21 cellular contexts compared by ENCODE assay signal in the genomic region with DNA sequence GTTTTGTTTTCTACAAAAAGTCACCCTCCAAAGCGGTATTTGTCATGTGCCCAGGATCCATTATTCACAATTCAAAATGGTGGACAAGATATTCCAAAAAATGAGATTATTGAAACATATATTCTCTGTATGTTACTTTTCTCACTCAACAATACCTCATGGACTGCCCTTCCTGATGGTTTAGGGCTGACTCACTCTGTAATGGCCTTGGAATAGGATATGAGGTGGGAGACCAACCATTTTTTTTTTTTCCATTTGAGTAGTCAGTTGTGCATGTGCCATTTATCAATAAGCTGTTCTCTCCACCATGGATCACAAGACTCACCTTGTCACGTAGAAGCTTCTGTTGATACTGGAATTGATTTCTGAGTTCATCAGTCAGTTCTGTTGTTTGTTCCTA.
DNase-seq lines count a peak whose midpoint lies in the region; ATAC-seq, FAIRE-seq and TF ChIP-seq lines count a peak whose summit lies in the region.
"Had no signal": no experiment of that assay in that cellular context is flagged by ENCODE, and none has a peak within 500 bp of the region (broad histone marks: within the 10 kb centered on the region; RNA-seq: fewer than 3 reads in every experiment).

No MANE protein-coding gene starts in this region.

- H3K79me2 ChIP-seq in astrocyte (ENCODE audit: insufficient read depth, low read length) (no peaks in the 10 kb centered on the region), keratinocyte (ENCODE audit: control insufficient read depth, insufficient read depth, low read length) (no peaks in the 10 kb centered on the region), hepatocyte (no peaks in the 10 kb centered on the region)

- H3K27me3 ChIP-seq in astrocyte (ENCODE audit: insufficient read depth, low read length) = no peaks in the 10 kb centered on the region
- H3K27me3 ChIP-seq in keratinocyte (ENCODE audit: control insufficient read depth, extremely low read depth, insufficient read depth, low read length) = no peaks in the 10 kb centered on the region
- H3K27me3 ChIP-seq in hepatocyte = no peaks in the 10 kb centered on the region
- H3K27me3 ChIP-seq: Peyer's patch had no signal

- no peak overlapping the region for H3K27ac Mint-ChIP-seq in astrocyte (ENCODE audit: unreplicated experiment)

- H3K9me2 ChIP-seq in hepatocyte (replicated peaks; ENCODE audit: insufficient read depth) = no peaks in the 10 kb centered on the region

- H3K9ac ChIP-seq in astrocyte (ENCODE audit: low read length) (no peak overlapping the region), keratinocyte (ENCODE audit: control insufficient read depth, extremely low read depth, insufficient read depth, low read length) (no peak overlapping the region)

- H3K4me1 Mint-ChIP-seq in astrocyte (ENCODE audit: low read depth, unreplicated experiment) = peaks cover 5% of the 10 kb centered on the region

- H3K9me1 ChIP-seq in keratinocyte (ENCODE audit: control insufficient read depth, extremely low read depth, insufficient read depth, low read length) = no peaks in the 10 kb centered on the region

- H3K27me3 Mint-ChIP-seq in astrocyte (ENCODE audit: low read depth, unreplicated experiment) = no peaks in the 10 kb centered on the region

- H3K4me3 ChIP-seq in astrocyte (ENCODE audit: insufficient read depth, low read depth, low read length) (no peak overlapping the region), keratinocyte (ENCODE audit: control insufficient read depth in 2 of 3, extremely low read depth in 1 of 3, insufficient read depth in 2 of 3, low read depth in 1 of 3, low read length in 3 of 3) (no peak overlapping the region), hepatocyte (no peak overlapping the region)
- H3K4me3 ChIP-seq: Peyer's patch had no signal

- H3K4me2 ChIP-seq in astrocyte (ENCODE audit: low read length) = no peak overlapping the region
- H3K4me2 ChIP-seq in keratinocyte (ENCODE audit: control insufficient read depth, extremely low read depth, insufficient read depth, low read depth, low read length) = no peak overlapping the region
- no peak overlapping the region for H3K4me2 ChIP-seq in hepatocyte

- no peak overlapping the region for H3K27ac ChIP-seq in astrocyte (ENCODE audit: low read depth, low read length)
- no peak overlapping the region for H3K27ac ChIP-seq in keratinocyte (ENCODE audit: control insufficient read depth, insufficient read depth, low read length)
- no peak overlapping the region for H3K27ac ChIP-seq in hepatocyte
- H3K27ac ChIP-seq: Peyer's patch had no signal

- H3K36me3 ChIP-seq in astrocyte (ENCODE audit: insufficient read depth, low read length) (no peaks in the 10 kb centered on the region), keratinocyte (ENCODE audit: control insufficient read depth in 2 of 2, extremely low read depth in 1 of 2, insufficient read depth in 2 of 2, low read length in 2 of 2) (no peaks in the 10 kb centered on the region), hepatocyte (replicated peaks; ENCODE audit: insufficient read depth, low read depth) (no peaks in the 10 kb centered on the region)
- H3K36me3 ChIP-seq: Peyer's patch had no signal

- H3K9me3 ChIP-seq in astrocyte (ENCODE audit: insufficient read depth, low read depth, low read length) = no peaks in the 10 kb centered on the region
- no peaks in the 10 kb centered on the region for H3K9me3 ChIP-seq in keratinocyte (ENCODE audit: control insufficient read depth, low read depth, low read length)
- no peaks in the 10 kb centered on the region for H3K9me3 ChIP-seq in hepatocyte (ENCODE audit: low read depth)
- H3K9me3 ChIP-seq: Peyer's patch had no signal

- 96% methylated on average over 2 of the region's 2 CpGs for WGBS in hepatocyte (ENCODE audit: low lambda C conversion rate, missing lambda C conversion rate)

- no peaks in the 10 kb centered on the region for H4K20me1 ChIP-seq in astrocyte (ENCODE audit: insufficient read depth, low read length)
- no peaks in the 10 kb centered on the region for H4K20me1 ChIP-seq in keratinocyte (ENCODE audit: control insufficient read depth, extremely low read depth, insufficient read depth, low read length)
- H4K20me1 ChIP-seq in hepatocyte (ENCODE audit: insufficient read depth, poor library complexity, severe bottlenecking) = no peaks in the 10 kb centered on the region

- peaks cover 4% of the 10 kb centered on the region for H3K9me3 Mint-ChIP-seq in astrocyte (ENCODE audit: unreplicated experiment)

- no peaks in the 10 kb centered on the region for H3K4me1 ChIP-seq in astrocyte (ENCODE audit: insufficient read depth, low read length)
- peaks cover 4% of the 10 kb centered on the region for H3K4me1 ChIP-seq in keratinocyte (ENCODE audit: control insufficient read depth, extremely low read depth, insufficient read depth, low read length)
- H3K4me1 ChIP-seq in hepatocyte (ENCODE audit: insufficient read depth) = no peaks in the 10 kb centered on the region
- H3K4me1 ChIP-seq: Peyer's patch had no signal

- TF ChIP-seq CTCF in astrocyte (IDR thresholded peaks at IDR 0.05; ENCODE audit: insufficient read depth, low read depth, low read length) (no peak), keratinocyte (optimal IDR thresholded peaks at IDR 0.05 in 1 of 3, IDR thresholded peaks at IDR 0.05 in 1 of 3, conservative IDR thresholded peaks at IDR 0.05 in 1 of 3; ENCODE audit: extremely low read depth in 1 of 3, insufficient read depth in 2 of 3, low read length in 3 of 3) (no peak), hepatocyte (IDR thresholded peaks at IDR 0.05; ENCODE audit: poor library complexity) (no peak)

- dilution Hi-C loops in keratinocyte (cut with MboI; ENCODE audit: extremely low pct_ligation_motif_present, low sequenced_read_pairs) = no loop called here

- no peaks in the 10 kb centered on the region for H3K36me3 Mint-ChIP-seq in astrocyte (ENCODE audit: low read depth, unreplicated experiment)

- no peak for FAIRE-seq in astrocyte (lab: Jason Lieb, UNC)
- FAIRE-seq in keratinocyte (lab: Jason Lieb, UNC) = peak; percentile 65
- FAIRE-seq: A204.1, GM12891 had no signal

- no peak for ATAC-seq in HG03469 (IDR thresholded peaks at IDR 0.05; ENCODE audit: unreplicated experiment)

- DNase-seq in Daoy (ENCODE audit: low read depth) = peak; percentile 55
- DNase-seq in HS-27A (ENCODE audit: low read depth) = peak; percentile 22
- peak; percentile 6 for DNase-seq in astrocyte (ENCODE audit: low read depth)
- no peak for DNase-seq in keratinocyte (ENCODE audit: low read depth, low spot score)
- no peak for DNase-seq in activated T-cell treated with anti-CD3 and anti-CD28 coated beads, Interleukin-2, amount 50 U/mL, for 48 hours
- no peak for DNase-seq in hepatocyte (ENCODE audit: low spot score)
- DNase-seq in D341Med (ENCODE audit: low spot score) = no peak
- DNase-seq: C1 segment of cervical spinal cord, DMS153, GOT3, Karpas-422, NCI-H1417, NCI-H2029, NCI-H2171 treated with DMSO at 0.1 percent for 48 hours, NCI-H510A, NCI-H82, Peyer's patch, SHP77 treated with DMSO at 0.1 percent for 48 hours had no signal

- no peak overlapping the region for H2AFZ ChIP-seq in astrocyte (ENCODE audit: low read depth, low read length)
- peak overlapping the region; percentile 36 for H2AFZ ChIP-seq in keratinocyte (ENCODE audit: control insufficient read depth, low read length)
- no peak overlapping the region for H2AFZ ChIP-seq in hepatocyte

- H3K4me3 Mint-ChIP-seq in astrocyte (ENCODE audit: unreplicated experiment) = no peak overlapping the region

Comparison
In these comparisons a context has a peak if more than half of its experiments do, and no peak if none do; other contexts are left out.
1. DNase-seq: peak in Daoy (single experiment), HS-27A (single experiment) and astrocyte (single experiment); none in keratinocyte (single experiment), activated T-cell treated with anti-CD3 and anti-CD28 coated beads, Interleukin-2, amount 50 U/mL, for 48 hours (0 of 2), hepatocyte (single experiment) and D341Med (single experiment).